1 cellular context compared by ENCODE assay signal in genomic region chr2:46697830-46698323, GRCh38.
TF ChIP-seq lines count a peak whose summit lies in the region.

No MANE protein-coding gene starts in this region.

TF ChIP-seq in HepG2, 621 proteins besides CTCF, POLR2A, EP300 and RAD21 (continued from another document and continues in another):
- TF ChIP-seq DMTF1 (CRISPR knock-in tag; IDR thresholded peaks at IDR 0.05) (no peak), ZNF629 (CRISPR knock-in tag; conservative IDR thresholded peaks at IDR 0.05) (0 out of 2 replicates have a peak, but pooled peaks have one; percentile 58), MYNN (CRISPR knock-in tag; IDR thresholded peaks at IDR 0.05; ENCODE audit: low read depth) (no peak), ZNF577 (CRISPR knock-in tag; IDR thresholded peaks at IDR 0.05; ENCODE audit: borderline replicate concordance, low read depth) (no peak), ZEB1 (IDR thresholded peaks at IDR 0.05; ENCODE audit: insufficient replicate concordance, low read depth) (no peak), AGO2 (optimal IDR thresholded peaks at IDR 0.05; ENCODE audit: low read depth, low read length) (no peak), PLRG1 (conservative IDR thresholded peaks at IDR 0.05) (no peak), ZNF619 (CRISPR knock-in tag; IDR thresholded peaks at IDR 0.05) (0 out of 2 replicates have a peak, but pooled peaks have one; percentile 37), ZHX2 (IDR thresholded peaks at IDR 0.05; ENCODE audit: low read depth) (peak; percentile 36; the same call in 1 of the 2 replicates), ZHX2 (CRISPR knock-in tag; IDR thresholded peaks at IDR 0.05; ENCODE audit: borderline replicate concordance) (no peak), ZNF772 (CRISPR knock-in tag; IDR thresholded peaks at IDR 0.05) (peak; percentile 45), ZNF781 (CRISPR knock-in tag; IDR thresholded peaks at IDR 0.05; ENCODE audit: borderline replicate concordance, not compliant biosample characterization) (no peak), ZNF543 (CRISPR knock-in tag; IDR thresholded peaks at IDR 0.05) (no peak), CAMTA2 (CRISPR knock-in tag; IDR thresholded peaks at IDR 0.05; ENCODE audit: borderline replicate concordance) (no peak), TRIM22 (IDR thresholded peaks at IDR 0.05) (no peak), ETV6 (CRISPR knock-in tag; conservative IDR thresholded peaks at IDR 0.05) (no peak), ZNF354B (CRISPR knock-in tag; IDR thresholded peaks at IDR 0.05) (no peak), GMEB2 (CRISPR knock-in tag; IDR thresholded peaks at IDR 0.05; ENCODE audit: low read depth) (no peak), TFAP4 (IDR thresholded peaks at IDR 0.05; ENCODE audit: borderline replicate concordance, low read depth) (0 out of 2 replicates have a peak, but pooled peaks have one; percentile 51), ZSCAN5A (CRISPR knock-in tag; IDR thresholded peaks at IDR 0.05; ENCODE audit: borderline replicate concordance) (no peak), AGO1 (IDR thresholded peaks at IDR 0.05; ENCODE audit: low read depth, low read length, poor library complexity, severe bottlenecking) (no peak), MIER3 (CRISPR knock-in tag; IDR thresholded peaks at IDR 0.05; ENCODE audit: borderline replicate concordance) (no peak), EZH2 (conservative IDR thresholded peaks at IDR 0.05; ENCODE audit: low read depth, low read length) (no peak), FOSL2 (CRISPR knock-in tag; IDR thresholded peaks at IDR 0.05) (peak; percentile 73), ZSCAN22 (CRISPR knock-in tag; IDR thresholded peaks at IDR 0.05) (no peak; the same call in 1 of the 2 replicates), ZFP91 (CRISPR knock-in tag; IDR thresholded peaks at IDR 0.05; ENCODE audit: borderline replicate concordance) (0 out of 2 replicates have a peak, but pooled peaks have one; percentile 33), EHMT2 (IDR thresholded peaks at IDR 0.05; ENCODE audit: borderline replicate concordance, low read depth, low read length) (peak; percentile 86; the same call in 1 of the 2 replicates), ZNF598 (CRISPR knock-in tag; IDR thresholded peaks at IDR 0.05; ENCODE audit: borderline replicate concordance) (no peak), SALL2 (CRISPR knock-in tag; IDR thresholded peaks at IDR 0.05) (no peak)
- TF ChIP-seq, protein P1, sequence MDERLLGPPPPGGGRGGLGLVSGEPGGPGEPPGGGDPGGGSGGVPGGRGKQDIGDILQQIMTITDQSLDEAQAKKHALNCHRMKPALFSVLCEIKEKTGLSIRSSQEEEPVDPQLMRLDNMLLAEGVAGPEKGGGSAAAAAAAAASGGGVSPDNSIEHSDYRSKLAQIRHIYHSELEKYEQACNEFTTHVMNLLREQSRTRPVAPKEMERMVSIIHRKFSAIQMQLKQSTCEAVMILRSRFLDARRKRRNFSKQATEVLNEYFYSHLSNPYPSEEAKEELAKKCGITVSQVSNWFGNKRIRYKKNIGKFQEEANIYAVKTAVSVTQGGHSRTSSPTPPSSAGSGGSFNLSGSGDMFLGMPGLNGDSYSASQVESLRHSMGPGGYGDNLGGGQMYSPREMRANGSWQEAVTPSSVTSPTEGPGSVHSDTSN (CRISPR knock-in tag; IDR thresholded peaks at IDR 0.05): no peak
- TF ChIP-seq, protein P2, sequence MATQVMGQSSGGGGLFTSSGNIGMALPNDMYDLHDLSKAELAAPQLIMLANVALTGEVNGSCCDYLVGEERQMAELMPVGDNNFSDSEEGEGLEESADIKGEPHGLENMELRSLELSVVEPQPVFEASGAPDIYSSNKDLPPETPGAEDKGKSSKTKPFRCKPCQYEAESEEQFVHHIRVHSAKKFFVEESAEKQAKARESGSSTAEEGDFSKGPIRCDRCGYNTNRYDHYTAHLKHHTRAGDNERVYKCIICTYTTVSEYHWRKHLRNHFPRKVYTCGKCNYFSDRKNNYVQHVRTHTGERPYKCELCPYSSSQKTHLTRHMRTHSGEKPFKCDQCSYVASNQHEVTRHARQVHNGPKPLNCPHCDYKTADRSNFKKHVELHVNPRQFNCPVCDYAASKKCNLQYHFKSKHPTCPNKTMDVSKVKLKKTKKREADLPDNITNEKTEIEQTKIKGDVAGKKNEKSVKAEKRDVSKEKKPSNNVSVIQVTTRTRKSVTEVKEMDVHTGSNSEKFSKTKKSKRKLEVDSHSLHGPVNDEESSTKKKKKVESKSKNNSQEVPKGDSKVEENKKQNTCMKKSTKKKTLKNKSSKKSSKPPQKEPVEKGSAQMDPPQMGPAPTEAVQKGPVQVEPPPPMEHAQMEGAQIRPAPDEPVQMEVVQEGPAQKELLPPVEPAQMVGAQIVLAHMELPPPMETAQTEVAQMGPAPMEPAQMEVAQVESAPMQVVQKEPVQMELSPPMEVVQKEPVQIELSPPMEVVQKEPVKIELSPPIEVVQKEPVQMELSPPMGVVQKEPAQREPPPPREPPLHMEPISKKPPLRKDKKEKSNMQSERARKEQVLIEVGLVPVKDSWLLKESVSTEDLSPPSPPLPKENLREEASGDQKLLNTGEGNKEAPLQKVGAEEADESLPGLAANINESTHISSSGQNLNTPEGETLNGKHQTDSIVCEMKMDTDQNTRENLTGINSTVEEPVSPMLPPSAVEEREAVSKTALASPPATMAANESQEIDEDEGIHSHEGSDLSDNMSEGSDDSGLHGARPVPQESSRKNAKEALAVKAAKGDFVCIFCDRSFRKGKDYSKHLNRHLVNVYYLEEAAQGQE (IDR thresholded peaks at IDR 0.05; ENCODE audit: borderline replicate concordance in 1 of 2, low read depth in 1 of 2, low read length in 2 of 2): 0 out of 4 replicates have a peak, but pooled peaks of 1 of the 2 experiments have one; percentile 12
- TF ChIP-seq, protein P3, sequence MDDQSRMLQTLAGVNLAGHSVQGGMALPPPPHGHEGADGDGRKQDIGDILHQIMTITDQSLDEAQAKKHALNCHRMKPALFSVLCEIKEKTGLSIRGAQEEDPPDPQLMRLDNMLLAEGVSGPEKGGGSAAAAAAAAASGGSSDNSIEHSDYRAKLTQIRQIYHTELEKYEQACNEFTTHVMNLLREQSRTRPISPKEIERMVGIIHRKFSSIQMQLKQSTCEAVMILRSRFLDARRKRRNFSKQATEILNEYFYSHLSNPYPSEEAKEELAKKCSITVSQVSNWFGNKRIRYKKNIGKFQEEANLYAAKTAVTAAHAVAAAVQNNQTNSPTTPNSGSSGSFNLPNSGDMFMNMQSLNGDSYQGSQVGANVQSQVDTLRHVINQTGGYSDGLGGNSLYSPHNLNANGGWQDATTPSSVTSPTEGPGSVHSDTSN (CRISPR knock-in tag; IDR thresholded peaks at IDR 0.05; ENCODE audit: borderline replicate concordance): no peak
